Comparison of ENCODE assay signal across 8 cellular contexts in the genomic region with DNA sequence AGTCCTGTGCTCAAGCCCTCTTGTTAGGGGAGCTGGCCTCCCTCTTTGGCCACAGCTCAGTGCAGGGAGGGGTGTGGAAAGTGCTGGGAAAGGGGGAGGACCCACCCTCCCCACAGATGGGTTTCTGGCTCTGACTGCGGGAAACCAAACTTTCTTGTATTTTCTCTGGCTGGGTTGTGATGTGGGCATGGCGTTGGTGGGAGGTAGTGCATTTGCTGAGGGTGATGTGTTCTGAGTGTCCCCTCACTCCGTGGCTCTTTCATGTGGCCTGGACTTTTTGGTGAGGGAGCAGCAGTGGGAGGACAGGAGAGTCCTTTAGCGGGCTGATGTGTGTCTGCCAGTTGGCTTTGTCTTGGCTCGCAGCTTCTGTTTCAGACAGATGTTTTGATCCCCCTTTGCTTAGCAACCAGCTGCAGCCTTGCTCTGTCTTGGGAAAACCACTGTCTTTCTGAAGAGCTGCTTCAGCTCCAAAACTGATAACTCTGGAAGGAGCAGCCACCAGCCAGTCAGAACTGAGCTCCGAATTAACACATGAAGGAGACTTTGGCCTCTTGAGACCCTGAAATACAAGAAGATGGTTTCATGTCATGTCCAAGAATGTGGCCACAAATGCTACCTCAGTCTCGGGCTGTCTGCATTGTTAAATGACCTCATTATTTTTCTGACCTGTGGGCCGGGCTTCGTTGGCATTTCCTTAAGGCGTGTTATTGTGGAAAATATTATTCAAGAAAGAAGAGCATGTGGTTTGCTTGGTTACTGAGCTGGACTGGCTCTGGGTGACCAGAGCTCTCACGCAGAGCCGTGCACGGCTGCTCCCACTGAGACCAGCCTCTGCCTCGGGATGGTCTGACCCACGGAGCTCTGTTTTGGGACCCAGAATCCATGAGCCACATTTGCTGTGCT. TPM values are rescaled to one million over a fixed set of nuclear protein-coding genes. Genes with fewer than 3 reads are reported as not detected.
A peak's percentile ranks its signal among the peaks of the same experiment; 100 is the strongest.
DNase-seq lines count a peak whose midpoint lies in the region; ATAC-seq and TF ChIP-seq lines count a peak whose summit lies in the region.

No MANE protein-coding gene starts in this region.

- H3K4me2 ChIP-seq in HCT116 (ENCODE audit: low read length), result peak overlapping the region; percentile 62

- H3K27me3 Mint-ChIP-seq in activated T-cell treated with anti-CD3 and anti-CD28 coated beads, Interleukin-2, amount 50 U/mL, for 72 hours (ENCODE audit: low read depth), result no peaks in the 10 kb centered on the region

- H3K4me3 ChIP-seq in HCT116 (replicated peaks in 1 of 2; ENCODE audit: low read depth in 1 of 2, low read length in 2 of 2) (peak overlapping the region in 1 of 2 experiments; percentile 18; a peak in 1 of 4 replicates), gastroesophageal sphincter (no peak overlapping the region), prostate gland (no peak overlapping the region)

- no peaks in the 10 kb centered on the region for H3K9me2 ChIP-seq in HCT116 (ENCODE audit: insufficient read depth)

- H3K27me3 ChIP-seq in HCT116 (ENCODE audit: insufficient read depth, low read length) (no peaks in the 10 kb centered on the region), gastroesophageal sphincter (no peaks in the 10 kb centered on the region), prostate gland (replicated peaks; ENCODE audit: insufficient read depth) (no peaks in the 10 kb centered on the region)

- H3K9ac ChIP-seq in HCT116 (ENCODE audit: low read length), result peak overlapping the region; percentile 29; the same call in 1 of the 2 replicates

- H3K9me3 ChIP-seq in HCT116 (ENCODE audit: control insufficient read depth in 1 of 2, insufficient read depth in 1 of 2, low read depth in 1 of 2, low read length in 2 of 2) (no peaks in the 10 kb centered on the region), gastroesophageal sphincter (no peaks in the 10 kb centered on the region), prostate gland (no peaks in the 10 kb centered on the region)

- RAD21 ChIA-PET in HCT116 (lab: Charles Lee; ENCODE audit: low non-redundant PET in 1 of 2, low total read pairs in 2 of 2, uncharacterized antibody in 2 of 2, unreplicated experiment in 2 of 2), result no interaction called here

- no peak for TF ChIP-seq CTCF in HCT116 (IDR thresholded peaks at IDR 0.05 in 2 of 3, conservative IDR thresholded peaks at IDR 0.05 in 1 of 3; ENCODE audit: borderline replicate concordance in 1 of 3, insufficient read depth in 1 of 3, low read depth in 2 of 3, low read length in 2 of 3)
- TF ChIP-seq CTCF in gastroesophageal sphincter (IDR thresholded peaks at IDR 0.05), result no peak
- TF ChIP-seq CTCF in prostate gland (IDR thresholded peaks at IDR 0.05), result no peak

- no peak for TF ChIP-seq RAD21 in HCT116 (IDR thresholded peaks at IDR 0.05; ENCODE audit: low read depth)

- H4K20me1 ChIP-seq in HCT116 (ENCODE audit: insufficient read depth), result no peaks in the 10 kb centered on the region

- H3K36me3 ChIP-seq in HCT116 (ENCODE audit: control insufficient read depth in 1 of 2, insufficient read depth in 2 of 2, low read length in 2 of 2), result no peaks in the 10 kb centered on the region
- no peaks in the 10 kb centered on the region for H3K36me3 ChIP-seq in gastroesophageal sphincter
- no peaks in the 10 kb centered on the region for H3K36me3 ChIP-seq in prostate gland

- H3K4me3 Mint-ChIP-seq in activated T-cell treated with anti-CD3 and anti-CD28 coated beads, Interleukin-2, amount 50 U/mL, for 72 hours, result peak overlapping the region; percentile 42 to 55

- peaks cover 65% of the 10 kb centered on the region for H3K4me1 Mint-ChIP-seq in activated T-cell treated with anti-CD3 and anti-CD28 coated beads, Interleukin-2, amount 50 U/mL, for 72 hours (ENCODE audit: low read depth)

- no peak overlapping the region for H3K27ac Mint-ChIP-seq in activated T-cell treated with anti-CD3 and anti-CD28 coated beads, Interleukin-2, amount 50 U/mL, for 72 hours

- H3K36me3 Mint-ChIP-seq in activated T-cell treated with anti-CD3 and anti-CD28 coated beads, Interleukin-2, amount 50 U/mL, for 72 hours (ENCODE audit: insufficient read depth in 2 of 2), result no peaks in the 10 kb centered on the region

- intact Hi-C loops in HCT116 (cut with micrococcal nuclease) (no loop called here), prostate gland (cut with DNase I) (loop anchor here (5.0 kb wide), 1 partner anchor 39 kb away; no protein-coding TSS in a partner anchor)

- H2AFZ ChIP-seq in HCT116 (ENCODE audit: low read depth, low read length, poor library complexity, severe bottlenecking), result no peak overlapping the region

- POLR2A ChIA-PET in HCT116 (lab: Charles Lee), result no interaction called here

- ATAC-seq in HCT116 (no peak), gastroesophageal sphincter (peak; percentile 79)
- peak; percentile 91 to 95 for ATAC-seq in activated T-cell treated with anti-CD3 and anti-CD28 coated beads, Interleukin-2, amount 50 U/mL, for 72 hours (replicated peaks in 1 of 2)

- H3K9me3 Mint-ChIP-seq in activated T-cell treated with anti-CD3 and anti-CD28 coated beads, Interleukin-2, amount 50 U/mL, for 72 hours, result no peaks in the 10 kb centered on the region

- H3K4me1 ChIP-seq in HCT116 (ENCODE audit: control insufficient read depth in 1 of 2, insufficient read depth in 2 of 2, low read length in 2 of 2), result peaks cover 41 to 57% of the 10 kb centered on the region in 2 experiments
- peaks cover 8 to 83% (median 38%) of the 10 kb centered on the region in 3 donors for H3K4me1 ChIP-seq in gastroesophageal sphincter
- H3K4me1 ChIP-seq in prostate gland (replicated peaks), result peaks cover 16% of the 10 kb centered on the region

- no peak for TF ChIP-seq EP300 in gastroesophageal sphincter (IDR thresholded peaks at IDR 0.05)

- CTCF ChIA-PET in HCT116 (lab: Charles Lee), result no interaction called here

- TF ChIP-seq POLR2A in HCT116 (IDR thresholded peaks at IDR 0.05; ENCODE audit: borderline replicate concordance, extremely low read depth, insufficient read depth, insufficient read length), result no peak
- TF ChIP-seq POLR2A in gastroesophageal sphincter (IDR thresholded peaks at IDR 0.05), result no peak
- TF ChIP-seq POLR2A in prostate gland (IDR thresholded peaks at IDR 0.05), result no peak

- DNase-seq in HCT116 (ENCODE audit: low read depth, low spot score), result no peak
- peak; percentile 51 to 76 for DNase-seq in activated T-cell treated with anti-CD3 and anti-CD28 coated beads, Interleukin-2, amount 50 U/mL, for 72 hours
- no peak for DNase-seq in prostate gland (ENCODE audit: low spot score)
- DNase-seq in NCI-H2081 (lab: John Stamatoyannopoulos, UW), result no peak
- DNase-seq in NOMO-1 (lab: John Stamatoyannopoulos, UW; ENCODE audit: unreplicated experiment in 2 of 2), result no peak
- no peak for DNase-seq in occipital lobe (lab: John Stamatoyannopoulos, UW)
- DNase-seq in ureter (ENCODE audit: low spot score), result no peak

- H3K79me2 ChIP-seq in HCT116 (ENCODE audit: insufficient read depth, low read length), result peaks cover 68% of the 10 kb centered on the region

- H3K27ac ChIP-seq in HCT116 (ENCODE audit: low read depth, low read length) (peak overlapping the region; percentile 50), gastroesophageal sphincter (peak overlapping the region; percentile 82 to 90 (median 86)), prostate gland (peak overlapping the region; percentile 75 to 77)

- 6 to 10% methylated on average over 8 to 11 of the region's 15 CpGs for WGBS in gastroesophageal sphincter (ENCODE audit: low coverage in 1 of 2), 2 donors
- 32% methylated on average over 15 of the region's 15 CpGs for WGBS in prostate gland

- BruUV-seq in HCT116 (replicated peaks; lab: Mats Ljungman, UMichigan), result no TSS peak

TF ChIP-seq in HCT116, 20 proteins besides CTCF, POLR2A, EP300 and RAD21:
- TF ChIP-seq SP1 (IDR thresholded peaks at IDR 0.05; ENCODE audit: low read depth), result no peak
- TF ChIP-seq ZNF274 (IDR thresholded peaks at IDR 0.05; ENCODE audit: low read depth, low read length), result no peak
- no peak for TF ChIP-seq FOSL1 (IDR thresholded peaks at IDR 0.05; ENCODE audit: low read depth)

RNA-seq across cellular contexts. Expression of gene SYNJ2, which starts 21.5 kb away (rescaled TPM):
- total RNA-seq in HCT116 (2021; ENCODE audit: unreplicated experiment), result 23.9 TPM
- polyA plus RNA-seq in HCT116 (2012), result 11.6 and 12.6 TPM in 2 replicates
- total RNA-seq in activated T-cell treated with anti-CD3 and anti-CD28 coated beads, Interleukin-2, amount 50 U/mL, for 72 hours, result 10 to 100 TPM; 22.6 to 29.8 TPM
- total RNA-seq in gastroesophageal sphincter, result 10 to 100 TPM; 19.9 to 27.9 (median 21.6) TPM
- 10 to 100 TPM; 19.7 to 19.9 TPM for total RNA-seq in prostate gland
- total RNA-seq in occipital lobe, result 7.2 TPM
- total RNA-seq in ureter, result 23.6 TPM

Comparison
In these comparisons a context has a peak if more than half of its experiments do, and no peak if none do; other contexts are left out.
1. DNase-seq: peak in activated T-cell treated with anti-CD3 and anti-CD28 coated beads, Interleukin-2, amount 50 U/mL, for 72 hours (2 of 2); none in HCT116 (single experiment), prostate gland (single experiment), NCI-H2081 (0 of 2), NOMO-1 (0 of 2), occipital lobe (single experiment) and ureter (single experiment).
2. Peak in every context shown above with its lines, with median percentiles within 50 percentile points of each other: H3K27ac ChIP-seq.